8 cellular contexts compared by ENCODE assay signal in the genomic region with DNA sequence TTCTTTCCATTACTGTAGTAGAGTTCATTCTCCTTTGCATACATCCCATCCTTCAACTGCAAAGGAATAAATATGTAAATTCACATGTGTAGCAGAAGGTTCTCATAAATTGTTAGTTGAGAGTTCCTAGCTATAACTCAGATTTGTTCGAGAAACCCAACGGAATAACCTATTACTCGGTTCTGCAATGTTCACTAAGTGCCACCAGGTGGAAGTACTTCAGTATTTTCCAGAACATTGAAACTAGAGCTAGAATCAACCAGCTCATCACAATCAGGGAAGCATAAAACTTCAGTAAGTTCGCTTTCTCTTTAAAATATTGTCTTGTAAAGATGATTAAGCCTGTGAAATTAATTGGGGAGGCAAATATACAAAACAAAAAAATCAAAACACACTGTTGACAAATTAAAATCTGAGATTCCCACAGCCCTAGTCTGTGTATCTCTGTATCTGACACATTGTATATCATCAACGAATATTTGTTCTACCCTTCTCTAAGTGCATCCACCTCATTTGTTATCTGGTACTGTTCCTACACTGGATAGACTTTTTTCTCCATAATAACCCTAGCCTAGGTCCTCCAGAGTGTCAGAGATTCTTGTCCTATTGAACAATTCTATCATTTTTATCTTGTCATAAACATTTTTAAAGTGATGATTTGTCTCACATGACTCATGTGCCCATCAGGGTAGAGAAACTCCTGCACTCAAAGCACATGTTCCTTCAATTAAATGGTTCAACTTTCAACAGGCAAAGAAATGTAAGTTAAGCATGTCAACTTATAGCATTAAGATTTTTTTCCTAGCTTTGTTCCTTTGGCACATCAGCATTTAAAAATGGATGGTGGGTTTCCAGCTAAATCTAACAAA. TPM values are rescaled to one million over a fixed set of nuclear protein-coding genes. Genes with fewer than 3 reads are reported as not detected.
DNase-seq lines count a peak whose midpoint lies in the region; ATAC-seq, FAIRE-seq and TF ChIP-seq lines count a peak whose summit lies in the region.

No MANE protein-coding gene starts in this region.

- TF ChIP-seq CTCF in mucosa of descending colon (IDR thresholded peaks at IDR 0.05): peak; percentile 38

- H3K36me3 ChIP-seq in NT2/D1 (ENCODE audit: insufficient read depth, insufficient read length, low read length) (no peaks in the 10 kb centered on the region), mucosa of descending colon (ENCODE audit: low read depth) (no peaks in the 10 kb centered on the region)

- H3K9ac ChIP-seq in NT2/D1 (ENCODE audit: insufficient read length, low read depth): no peak overlapping the region

- no peak for TF ChIP-seq POLR2A in GM12891 (IDR thresholded peaks at IDR 0.05; ENCODE audit: low read depth, low read length)

- FAIRE-seq in GM12891 (lab: Jason Lieb, UNC): peak; percentile 20
- FAIRE-seq in endometrium (lab: Jason Lieb, UNC): peak; percentile 91

- peak overlapping the region in 1 of 2 donors; percentile 42 for H3K27ac Mint-ChIP-seq in stimulated activated naive CD8-positive, alpha-beta T cell treated with anti-CD3 and anti-CD28 coated beads, Interleukin-15, amount 100 ng/mL, for 72 hours

- H3K4me3 Mint-ChIP-seq in stimulated activated naive CD8-positive, alpha-beta T cell treated with anti-CD3 and anti-CD28 coated beads, Interleukin-15, amount 100 ng/mL, for 72 hours: no peak overlapping the region

- no peaks in the 10 kb centered on the region for H3K27me3 ChIP-seq in NT2/D1 (ENCODE audit: insufficient read depth, insufficient read length)

- H3K4me1 ChIP-seq in NT2/D1 (ENCODE audit: insufficient read depth, insufficient read length): peaks cover 4% of the 10 kb centered on the region
- no peaks in the 10 kb centered on the region for H3K4me1 ChIP-seq in mucosa of descending colon (ENCODE audit: low read depth)

- no peaks in the 10 kb centered on the region for H3K9me3 Mint-ChIP-seq in stimulated activated naive CD8-positive, alpha-beta T cell treated with anti-CD3 and anti-CD28 coated beads, Interleukin-15, amount 100 ng/mL, for 72 hours

- intact Hi-C loops in mucosa of descending colon (cut with DNase I, micrococcal nuclease): no loop called here

- peak; percentile 54 for DNase-seq in AG08395 (ENCODE audit: low spot score)
- DNase-seq in GM12891 (ENCODE audit: insufficient read length, low spot score): peak; percentile 2
- DNase-seq in NT2/D1 (ENCODE audit: low read depth, low spot score): peak; percentile 51
- peak in 1 of 3 donors; percentile 27 for DNase-seq in mucosa of descending colon
- no peak for DNase-seq in COLO668 (lab: John Stamatoyannopoulos, UW; ENCODE audit: unreplicated experiment)
- no peak for DNase-seq in stimulated activated naive CD8-positive, alpha-beta T cell treated with anti-CD3 and anti-CD28 coated beads, Interleukin-15, amount 100 ng/mL, for 72 hours

- peaks cover 25% of the 10 kb centered on the region for H3K27me3 Mint-ChIP-seq in stimulated activated naive CD8-positive, alpha-beta T cell treated with anti-CD3 and anti-CD28 coated beads, Interleukin-15, amount 100 ng/mL, for 72 hours

- no peaks in the 10 kb centered on the region for H3K4me1 Mint-ChIP-seq in stimulated activated naive CD8-positive, alpha-beta T cell treated with anti-CD3 and anti-CD28 coated beads, Interleukin-15, amount 100 ng/mL, for 72 hours

- H3K4me3 ChIP-seq in NT2/D1 (ENCODE audit: insufficient read length, low read depth) (no peak overlapping the region), mucosa of descending colon (no peak overlapping the region)

- H3K9me3 ChIP-seq in NT2/D1 (ENCODE audit: insufficient read depth, low read length) (no peaks in the 10 kb centered on the region), mucosa of descending colon (no peaks in the 10 kb centered on the region)

- ATAC-seq in HG03103 (IDR thresholded peaks at IDR 0.05; ENCODE audit: low read depth, unreplicated experiment) (peak; percentile 75), mucosa of descending colon (peak; percentile 58)
- ATAC-seq in stimulated activated naive CD8-positive, alpha-beta T cell treated with anti-CD3 and anti-CD28 coated beads, Interleukin-15, amount 100 ng/mL, for 72 hours: no peak

TF ChIP-seq in GM12891, 5 proteins besides CTCF, POLR2A, EP300 and RAD21:
- TF ChIP-seq TAF1 (IDR thresholded peaks at IDR 0.05; ENCODE audit: low read depth, low read length): no peak
- TF ChIP-seq POLR2AphosphoS5 (IDR thresholded peaks at IDR 0.05; ENCODE audit: low read depth, low read length): no peak
- TF ChIP-seq POU2F2 (IDR thresholded peaks at IDR 0.05; ENCODE audit: low read depth, low read length): no peak
- TF ChIP-seq SPI1 (IDR thresholded peaks at IDR 0.05; ENCODE audit: low read depth, low read length): no peak
- TF ChIP-seq PAX5 (IDR thresholded peaks at IDR 0.05; ENCODE audit: insufficient read depth, low read length, severe bottlenecking): no peak
TF ChIP-seq in GM12891: peak in this region for 0.

RNA-seq across cellular contexts. Expression of a gene that starts 31.9 kb away (rescaled TPM):
- polyA plus RNA-seq in GM12891 (2012; ENCODE audit: low read depth, missing spikeins): not detected
- not detected for total RNA-seq in mucosa of descending colon

Comparison
In these comparisons a context has a peak if more than half of its experiments do, and no peak if none do; other contexts are left out.
1. DNase-seq: peak in AG08395 (single experiment), GM12891 (single experiment) and NT2/D1 (single experiment); none in COLO668 (single experiment) and stimulated activated naive CD8-positive, alpha-beta T cell treated with anti-CD3 and anti-CD28 coated beads, Interleukin-15, amount 100 ng/mL, for 72 hours (0 of 2).